10 cellular contexts compared by ENCODE assay signal in genomic region chr2:12819721-12820120, GRCh38.
DNase-seq lines count a peak whose midpoint lies in the region; ATAC-seq and TF ChIP-seq lines count a peak whose summit lies in the region.
"Had no signal": no experiment of that assay in that cellular context is flagged by ENCODE, and none has a peak within 500 bp of the region (broad histone marks: within the 10 kb centered on the region; RNA-seq: fewer than 3 reads in every experiment).

No MANE protein-coding gene starts in this region.

- intact Hi-C loops in CD4-positive, alpha-beta T cell (cut with DNase I, micrococcal nuclease): no loop called here

- ATAC-seq in stimulated activated naive B cell treated with anti-CD40 and anti-IgM and Interleukin-4, amounts not matched to agents 10 μg/mL and 1 μg/mL and 100 μg/mL, for 72 hours (replicated peaks): peak in 1 of 2 donors; percentile 29
- ATAC-seq in HG03520 (IDR thresholded peaks at IDR 0.05; ENCODE audit: unreplicated experiment): no peak
- ATAC-seq in CD4-positive, alpha-beta T cell (ENCODE audit: poor library complexity): no peak

- DNase-seq in GM04504 (ENCODE audit: low read depth) (peak; percentile 42), SKM-1 treated with dmso at 0.1 percent for 144 hours (lab: John Stamatoyannopoulos, UW; ENCODE audit: unreplicated experiment) (peak; percentile 84), fibroblast of villous mesenchyme (ENCODE audit: low read depth) (peak; percentile 88), hypothalamus (lab: John Stamatoyannopoulos, UW) (no peak)
- DNase-seq in stimulated activated naive B cell treated with anti-CD40 and anti-IgM and Interleukin-4, amounts not matched to agents 10 μg/mL and 1 μg/mL and 100 μg/mL, for 72 hours: no peak
- no peak for DNase-seq in activated CD8-positive, alpha-beta memory T cell treated with anti-CD3 and anti-CD28 coated beads for 24 hours
- no peak for DNase-seq in CD4-positive, alpha-beta T cell
- DNase-seq: activated T-cell treated with anti-CD3 and anti-CD28 coated beads, Interleukin-2, amount 50 U/mL, for 1 hour; MM.1S had no signal

- no peaks in the 10 kb centered on the region for H3K27me3 ChIP-seq in CD4-positive, alpha-beta T cell (ENCODE audit: control insufficient read depth, insufficient read depth, low read length)

- H3K9me3 ChIP-seq in CD4-positive, alpha-beta T cell (ENCODE audit: control insufficient read depth, low read length): no peaks in the 10 kb centered on the region

- H3K4me3 Mint-ChIP-seq in stimulated activated naive B cell treated with anti-CD40 and anti-IgM and Interleukin-4, amounts not matched to agents 10 μg/mL and 1 μg/mL and 100 μg/mL, for 72 hours: no peak overlapping the region
- no peak overlapping the region for H3K4me3 Mint-ChIP-seq in CD4-positive, alpha-beta T cell

- POLR2A ChIA-PET in CD4-positive, alpha-beta T cell (lab: Charles Lee): no interaction called here

- H3K27ac ChIP-seq in CD4-positive, alpha-beta T cell (ENCODE audit: low read depth, low read length): no peak overlapping the region

- peaks cover 24 to 38% of the 10 kb centered on the region in 2 donors for H3K27me3 Mint-ChIP-seq in stimulated activated naive B cell treated with anti-CD40 and anti-IgM and Interleukin-4, amounts not matched to agents 10 μg/mL and 1 μg/mL and 100 μg/mL, for 72 hours
- H3K27me3 Mint-ChIP-seq in CD4-positive, alpha-beta T cell: no peaks in the 10 kb centered on the region

- no peaks in the 10 kb centered on the region for H3K9me3 Mint-ChIP-seq in stimulated activated naive B cell treated with anti-CD40 and anti-IgM and Interleukin-4, amounts not matched to agents 10 μg/mL and 1 μg/mL and 100 μg/mL, for 72 hours
- no peaks in the 10 kb centered on the region for H3K9me3 Mint-ChIP-seq in CD4-positive, alpha-beta T cell

- CTCF ChIA-PET in CD4-positive, alpha-beta T cell (lab: Charles Lee): no interaction called here

- H3K4me3 ChIP-seq in fibroblast of villous mesenchyme (ENCODE audit: low read depth, low read length): no peak overlapping the region

- no peak for TF ChIP-seq CTCF in fibroblast of villous mesenchyme (IDR thresholded peaks at IDR 0.05; ENCODE audit: insufficient read depth, low read depth, low read length)
- no peak for TF ChIP-seq CTCF in CD4-positive, alpha-beta T cell (IDR thresholded peaks at IDR 0.05)

- H3K36me3 Mint-ChIP-seq in stimulated activated naive B cell treated with anti-CD40 and anti-IgM and Interleukin-4, amounts not matched to agents 10 μg/mL and 1 μg/mL and 100 μg/mL, for 72 hours: no peaks in the 10 kb centered on the region
- H3K36me3 Mint-ChIP-seq in CD4-positive, alpha-beta T cell (ENCODE audit: low read depth): no peaks in the 10 kb centered on the region

- H3K27ac Mint-ChIP-seq in stimulated activated naive B cell treated with anti-CD40 and anti-IgM and Interleukin-4, amounts not matched to agents 10 μg/mL and 1 μg/mL and 100 μg/mL, for 72 hours: peak overlapping the region; percentile 20
- no peak overlapping the region for H3K27ac Mint-ChIP-seq in CD4-positive, alpha-beta T cell

- H3K4me1 Mint-ChIP-seq in stimulated activated naive B cell treated with anti-CD40 and anti-IgM and Interleukin-4, amounts not matched to agents 10 μg/mL and 1 μg/mL and 100 μg/mL, for 72 hours: peaks cover 12 to 17% of the 10 kb centered on the region in 2 donors
- H3K4me1 Mint-ChIP-seq in CD4-positive, alpha-beta T cell (ENCODE audit: low read depth): peaks cover 67% of the 10 kb centered on the region

Comparison
In these comparisons a context has a peak if more than half of its experiments do, and no peak if none do; other contexts are left out.
1. DNase-seq: peak in GM04504 (single experiment), SKM-1 treated with dmso at 0.1 percent for 144 hours (single experiment) and fibroblast of villous mesenchyme (single experiment); none in stimulated activated naive B cell treated with anti-CD40 and anti-IgM and Interleukin-4, amounts not matched to agents 10 μg/mL and 1 μg/mL and 100 μg/mL, for 72 hours (single experiment), hypothalamus (0 of 51), activated CD8-positive, alpha-beta memory T cell treated with anti-CD3 and anti-CD28 coated beads for 24 hours (single experiment) and CD4-positive, alpha-beta T cell (0 of 10).